Comparison of ENCODE assay signal across 26 cellular contexts in genomic region chr15:46616033-46616432, GRCh38.
"Had no signal": no experiment of that assay in that cellular context is flagged by ENCODE, and none has a peak within 500 bp of the region (broad histone marks: within the 10 kb centered on the region; RNA-seq: fewer than 3 reads in every experiment).

No MANE protein-coding gene starts in this region.

- H3K27ac ChIP-seq: stomach, suprapubic skin, testis, thoracic aorta, thyroid gland, tibial artery, tibial nerve, transverse colon, upper lobe of left lung, upper lobe of right lung, uterus, vagina had no signal

- H3K9me3 ChIP-seq: suprapubic skin, testis, thoracic aorta, thyroid gland, tibial artery, tibial nerve, transverse colon, upper lobe of left lung, upper lobe of right lung, uterus, vagina had no signal

- H3K36me3 ChIP-seq: stomach, suprapubic skin, thoracic aorta, thyroid gland, tibial artery, tibial nerve, transverse colon, upper lobe of left lung, upper lobe of right lung, uterus, vagina had no signal

- ATAC-seq: stimulated activated effector memory CD8-positive, alpha-beta T cell treated with anti-CD3 and anti-CD28 coated beads, Interleukin-12 subunit alpha, Interleukin-12 subunit beta, amount 100 ng/mL, for 72 hours; stimulated activated memory B cell treated with anti-CD40 and anti-IgM and Interleukin-4, amounts not matched to agents 10 μg/mL and 1 μg/mL and 100 μg/mL, for 72 hours; stimulated activated naive B cell treated with anti-CD40 and anti-IgM and Interleukin-4, amounts not matched to agents 10 μg/mL and 1 μg/mL and 100 μg/mL, for 72 hours; stimulated activated naive CD8-positive, alpha-beta T cell treated with anti-CD3 and anti-CD28 coated beads, Interleukin-15, amount 100 ng/mL, for 72 hours; stimulated activated naive CD8-positive, alpha-beta T cell treated with anti-CD3 and anti-CD28 coated beads, Interleukin-15, Interleukin-2, amounts not matched to agents 100 U/mL and 50 U/mL, for 24 hours; upper lobe of right lung had no signal

- H3K4me1 ChIP-seq: stomach, suprapubic skin, testis, thyroid gland, tibial artery, tibial nerve, transverse colon, upper lobe of left lung, upper lobe of right lung, uterus, vagina had no signal

- H3K4me3 ChIP-seq: stomach, suprapubic skin, testis, thoracic aorta, thyroid gland, tibial artery, tibial nerve, transverse colon, upper lobe of left lung, upper lobe of right lung, uterus, vagina had no signal

- H3K27me3 ChIP-seq: stomach, suprapubic skin, testis, thyroid gland, tibial artery, tibial nerve, transverse colon, upper lobe of left lung, upper lobe of right lung, uterus, vagina had no signal

- DNase-seq: stimulated activated CD4-positive, alpha-beta T cell treated with anti-CD3 and anti-CD28 coated beads, Interleukin-2, amount 100 ng/mL, for 48 hours; stimulated activated CD4-positive, alpha-beta T cell treated with anti-CD3 and anti-CD28 coated beads, Interleukin-4, amount 100 ng/mL, for 1 hour; stimulated activated CD4-positive, alpha-beta T cell treated with anti-CD3 and anti-CD28 coated beads, Interleukin-4, amount 100 ng/mL, for 24 hours; stimulated activated CD4-positive, alpha-beta T cell treated with anti-CD3 and anti-CD28 coated beads, Interleukin-4, amount 100 ng/mL, for 4 hours; stimulated activated CD8-positive, alpha-beta memory T cell treated with anti-CD3 and anti-CD28 coated beads, Interleukin-4, amount 100 ng/mL, for 48 hours; stimulated activated naive B cell treated with anti-CD40 and anti-IgM and Interleukin-4, amounts not matched to agents 10 μg/mL and 1 μg/mL and 100 μg/mL, for 72 hours; stimulated activated naive CD4-positive, alpha-beta T cell; stimulated activated naive CD4-positive, alpha-beta T cell treated with Interleukin-2 at 50 U/mL for 16 hours; stimulated activated naive CD8-positive, alpha-beta T cell treated with anti-CD3 and anti-CD28 coated beads, Interleukin-15, amount 100 ng/mL, for 72 hours; stimulated activated naive CD8-positive, alpha-beta T cell treated with anti-CD3 and anti-CD28 coated beads, Interleukin-15, Interleukin-2, amounts not matched to agents 100 U/mL and 50 U/mL, for 24 hours; stomach; substantia nigra; testis; thyroid gland; tibial artery; transverse colon; trophoblast cell; upper lobe of left lung; upper lobe of right lung; uterus had no signal
